In genomic region chr6:2245103-2245953, GRCh38 we compare ENCODE assay signal across 1 cellular context.
A peak's percentile ranks its signal among the peaks of the same experiment; 100 is the strongest.
TF ChIP-seq lines count a peak whose summit lies in the region.

Gene GMDS, minus strand, starts transcription at chr6:2245605.

TF ChIP-seq in GM12878, 131 proteins besides CTCF, POLR2A, EP300 and RAD21 (continued from another document):
- TF ChIP-seq DPF2 (IDR thresholded peaks at IDR 0.05), result peak; percentile 92; the same call in 1 of the 2 replicates
- TF ChIP-seq RB1 (IDR thresholded peaks at IDR 0.05; ENCODE audit: borderline replicate concordance), result peak; percentile 31; the same call in 1 of the 2 replicates
- 0 out of 2 replicates have a peak, but pooled peaks have one; percentile 40 for TF ChIP-seq HDGF (IDR thresholded peaks at IDR 0.05)
- TF ChIP-seq ZNF384 (IDR thresholded peaks at IDR 0.05; ENCODE audit: borderline replicate concordance, low read depth, low read length), result no peak
- peak; percentile 80 for TF ChIP-seq POLR2AphosphoS5 (IDR thresholded peaks at IDR 0.05; ENCODE audit: low read length)
- TF ChIP-seq SIN3A (IDR thresholded peaks at IDR 0.05; ENCODE audit: low read depth, low read length), result 0 out of 2 replicates have a peak, but pooled peaks have one; percentile 63
- TF ChIP-seq, protein P1, sequence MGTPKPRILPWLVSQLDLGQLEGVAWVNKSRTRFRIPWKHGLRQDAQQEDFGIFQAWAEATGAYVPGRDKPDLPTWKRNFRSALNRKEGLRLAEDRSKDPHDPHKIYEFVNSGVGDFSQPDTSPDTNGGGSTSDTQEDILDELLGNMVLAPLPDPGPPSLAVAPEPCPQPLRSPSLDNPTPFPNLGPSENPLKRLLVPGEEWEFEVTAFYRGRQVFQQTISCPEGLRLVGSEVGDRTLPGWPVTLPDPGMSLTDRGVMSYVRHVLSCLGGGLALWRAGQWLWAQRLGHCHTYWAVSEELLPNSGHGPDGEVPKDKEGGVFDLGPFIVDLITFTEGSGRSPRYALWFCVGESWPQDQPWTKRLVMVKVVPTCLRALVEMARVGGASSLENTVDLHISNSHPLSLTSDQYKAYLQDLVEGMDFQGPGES (IDR thresholded peaks at IDR 0.05), result peak; percentile 58; the same call in 1 of the 2 replicates
- 0 out of 2 replicates have a peak, but pooled peaks have one; percentile 4 for TF ChIP-seq BCL11A (IDR thresholded peaks at IDR 0.05; ENCODE audit: low read depth, low read length)
- TF ChIP-seq NBN (IDR thresholded peaks at IDR 0.05), result 0 out of 2 replicates have a peak, but pooled peaks have one; percentile 21
- TF ChIP-seq BHLHE40 (IDR thresholded peaks at IDR 0.05; ENCODE audit: borderline replicate concordance in 1 of 2, low read depth in 2 of 2, low read length in 1 of 2), result peak; percentile 58 to 94
- no peak for TF ChIP-seq RCOR1 (conservative IDR thresholded peaks at IDR 0.05; ENCODE audit: low read depth, low read length)
- peak; percentile 91 for TF ChIP-seq CREB1 (IDR thresholded peaks at IDR 0.05; ENCODE audit: low read depth)
- 0 out of 2 replicates have a peak, but pooled peaks have one; percentile 2 for TF ChIP-seq PAX5 (IDR thresholded peaks at IDR 0.05; ENCODE audit: borderline replicate concordance, low read depth, low read length)
- TF ChIP-seq IKZF2 (IDR thresholded peaks at IDR 0.05), result 0 out of 4 replicates have a peak, but pooled peaks of 1 of the 2 experiments have one; percentile 22
- peak; percentile 85; the same call in 1 of the 2 replicates for TF ChIP-seq POLR2AphosphoS2 (IDR thresholded peaks at IDR 0.05; ENCODE audit: low read depth, low read length)
- TF ChIP-seq TARDBP (IDR thresholded peaks at IDR 0.05; ENCODE audit: borderline replicate concordance), result no peak
- peak; percentile 87 for TF ChIP-seq HDAC6 (IDR thresholded peaks at IDR 0.05; ENCODE audit: unreplicated experiment)
- peak; percentile 2 for TF ChIP-seq PBX3 (IDR thresholded peaks at IDR 0.05; ENCODE audit: insufficient replicate concordance, low read depth, low read length)
- TF ChIP-seq, protein P2, sequence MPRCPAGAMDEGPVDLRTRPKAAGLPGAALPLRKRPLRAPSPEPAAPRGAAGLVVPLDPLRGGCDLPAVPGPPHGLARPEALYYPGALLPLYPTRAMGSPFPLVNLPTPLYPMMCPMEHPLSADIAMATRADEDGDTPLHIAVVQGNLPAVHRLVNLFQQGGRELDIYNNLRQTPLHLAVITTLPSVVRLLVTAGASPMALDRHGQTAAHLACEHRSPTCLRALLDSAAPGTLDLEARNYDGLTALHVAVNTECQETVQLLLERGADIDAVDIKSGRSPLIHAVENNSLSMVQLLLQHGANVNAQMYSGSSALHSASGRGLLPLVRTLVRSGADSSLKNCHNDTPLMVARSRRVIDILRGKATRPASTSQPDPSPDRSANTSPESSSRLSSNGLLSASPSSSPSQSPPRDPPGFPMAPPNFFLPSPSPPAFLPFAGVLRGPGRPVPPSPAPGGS (IDR thresholded peaks at IDR 0.05; ENCODE audit: borderline replicate concordance, insufficient read depth, low read depth, low read length, poor library complexity, severe bottlenecking), result peak; percentile 12
- peak; percentile 54; the same call in 1 of the 2 replicates for TF ChIP-seq YY1 (IDR thresholded peaks at IDR 0.05; ENCODE audit: low read depth, low read length)
- TF ChIP-seq RELA (IDR thresholded peaks at IDR 0.05; ENCODE audit: borderline replicate concordance, partially characterized antibody), result peak; percentile 32
- TF ChIP-seq ZNF687 (IDR thresholded peaks at IDR 0.05), result peak; percentile 77
- no peak for TF ChIP-seq HCFC1 (IDR thresholded peaks at IDR 0.05; ENCODE audit: low read length)
- TF ChIP-seq, protein P3, sequence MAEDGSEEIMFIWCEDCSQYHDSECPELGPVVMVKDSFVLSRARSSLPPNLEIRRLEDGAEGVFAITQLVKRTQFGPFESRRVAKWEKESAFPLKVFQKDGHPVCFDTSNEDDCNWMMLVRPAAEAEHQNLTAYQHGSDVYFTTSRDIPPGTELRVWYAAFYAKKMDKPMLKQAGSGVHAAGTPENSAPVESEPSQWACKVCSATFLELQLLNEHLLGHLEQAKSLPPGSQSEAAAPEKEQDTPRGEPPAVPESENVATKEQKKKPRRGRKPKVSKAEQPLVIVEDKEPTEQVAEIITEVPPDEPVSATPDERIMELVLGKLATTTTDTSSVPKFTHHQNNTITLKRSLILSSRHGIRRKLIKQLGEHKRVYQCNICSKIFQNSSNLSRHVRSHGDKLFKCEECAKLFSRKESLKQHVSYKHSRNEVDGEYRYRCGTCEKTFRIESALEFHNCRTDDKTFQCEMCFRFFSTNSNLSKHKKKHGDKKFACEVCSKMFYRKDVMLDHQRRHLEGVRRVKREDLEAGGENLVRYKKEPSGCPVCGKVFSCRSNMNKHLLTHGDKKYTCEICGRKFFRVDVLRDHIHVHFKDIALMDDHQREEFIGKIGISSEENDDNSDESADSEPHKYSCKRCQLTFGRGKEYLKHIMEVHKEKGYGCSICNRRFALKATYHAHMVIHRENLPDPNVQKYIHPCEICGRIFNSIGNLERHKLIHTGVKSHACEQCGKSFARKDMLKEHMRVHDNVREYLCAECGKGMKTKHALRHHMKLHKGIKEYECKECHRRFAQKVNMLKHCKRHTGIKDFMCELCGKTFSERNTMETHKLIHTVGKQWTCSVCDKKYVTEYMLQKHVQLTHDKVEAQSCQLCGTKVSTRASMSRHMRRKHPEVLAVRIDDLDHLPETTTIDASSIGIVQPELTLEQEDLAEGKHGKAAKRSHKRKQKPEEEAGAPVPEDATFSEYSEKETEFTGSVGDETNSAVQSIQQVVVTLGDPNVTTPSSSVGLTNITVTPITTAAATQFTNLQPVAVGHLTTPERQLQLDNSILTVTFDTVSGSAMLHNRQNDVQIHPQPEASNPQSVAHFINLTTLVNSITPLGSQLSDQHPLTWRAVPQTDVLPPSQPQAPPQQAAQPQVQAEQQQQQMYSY (CRISPR knock-in tag; IDR thresholded peaks at IDR 0.05), result no peak
- peak; percentile 99; the same call in 1 of the 2 replicates for TF ChIP-seq LARP7 (IDR thresholded peaks at IDR 0.05)
- TF ChIP-seq, protein P4, sequence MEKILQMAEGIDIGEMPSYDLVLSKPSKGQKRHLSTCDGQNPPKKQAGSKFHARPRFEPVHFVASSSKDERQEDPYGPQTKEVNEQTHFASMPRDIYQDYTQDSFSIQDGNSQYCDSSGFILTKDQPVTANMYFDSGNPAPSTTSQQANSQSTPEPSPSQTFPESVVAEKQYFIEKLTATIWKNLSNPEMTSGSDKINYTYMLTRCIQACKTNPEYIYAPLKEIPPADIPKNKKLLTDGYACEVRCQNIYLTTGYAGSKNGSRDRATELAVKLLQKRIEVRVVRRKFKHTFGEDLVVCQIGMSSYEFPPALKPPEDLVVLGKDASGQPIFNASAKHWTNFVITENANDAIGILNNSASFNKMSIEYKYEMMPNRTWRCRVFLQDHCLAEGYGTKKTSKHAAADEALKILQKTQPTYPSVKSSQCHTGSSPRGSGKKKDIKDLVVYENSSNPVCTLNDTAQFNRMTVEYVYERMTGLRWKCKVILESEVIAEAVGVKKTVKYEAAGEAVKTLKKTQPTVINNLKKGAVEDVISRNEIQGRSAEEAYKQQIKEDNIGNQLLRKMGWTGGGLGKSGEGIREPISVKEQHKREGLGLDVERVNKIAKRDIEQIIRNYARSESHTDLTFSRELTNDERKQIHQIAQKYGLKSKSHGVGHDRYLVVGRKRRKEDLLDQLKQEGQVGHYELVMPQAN (conservative IDR thresholded peaks at IDR 0.05), result peak; percentile 86
